In the genomic region with DNA sequence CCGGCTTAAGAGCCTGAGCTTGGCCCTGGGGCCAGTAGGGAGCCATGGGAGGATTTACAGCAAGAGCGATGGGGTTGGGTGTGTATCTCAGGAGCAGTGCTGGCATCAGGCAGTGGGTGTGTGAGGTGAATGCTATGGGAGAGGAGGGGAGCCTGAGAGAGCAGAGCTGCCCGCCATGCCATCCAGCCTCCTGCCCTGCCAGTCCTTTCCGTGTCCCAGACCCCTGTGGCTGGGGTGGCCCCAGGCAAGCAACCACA, we compare ENCODE assay signal across 21 cellular contexts. TPM values are rescaled to one million over a fixed set of nuclear protein-coding genes. Genes with fewer than 3 reads are reported as not detected.
DNase-seq lines count a peak whose midpoint lies in the region; ATAC-seq, FAIRE-seq and TF ChIP-seq lines count a peak whose summit lies in the region.
"Had no signal": no experiment of that assay in that cellular context is flagged by ENCODE, and none has a peak within 500 bp of the region (broad histone marks: within the 10 kb centered on the region; RNA-seq: fewer than 3 reads in every experiment).

No MANE protein-coding gene starts in this region.

- H3K9me3 ChIP-seq in Caco-2 (no peaks in the 10 kb centered on the region), PC-9 (ENCODE audit: insufficient read depth, low read depth) (no peaks in the 10 kb centered on the region), keratinocyte (ENCODE audit: control insufficient read depth, low read depth, low read length) (no peaks in the 10 kb centered on the region), trophoblast cell (ENCODE audit: insufficient read depth, low read depth, low read length) (peaks cover 5% of the 10 kb centered on the region)
- H3K9me3 ChIP-seq: psoas muscle, spleen had no signal

- no TSS peak for BruUV-seq in Caco-2 (replicated peaks; lab: Mats Ljungman, UMichigan)
- no TSS peak for BruUV-seq in PC-9 (replicated peaks; lab: Mats Ljungman, UMichigan)

- TF ChIP-seq CTCF in Caco-2 (IDR thresholded peaks at IDR 0.05; ENCODE audit: insufficient read depth in 1 of 2, low read depth in 1 of 2, low read length in 1 of 2, severe bottlenecking in 1 of 2, unreplicated experiment in 1 of 2) (no peak), PC-9 (conservative IDR thresholded peaks at IDR 0.05) (no peak), keratinocyte (optimal IDR thresholded peaks at IDR 0.05 in 1 of 3, IDR thresholded peaks at IDR 0.05 in 1 of 3, conservative IDR thresholded peaks at IDR 0.05 in 1 of 3; ENCODE audit: extremely low read depth in 1 of 3, insufficient read depth in 2 of 3, low read length in 3 of 3) (no peak)

- H3K79me2 ChIP-seq in PC-9 (ENCODE audit: low read depth) (no peaks in the 10 kb centered on the region), keratinocyte (ENCODE audit: control insufficient read depth, insufficient read depth, low read length) (peaks cover 20% of the 10 kb centered on the region), trophoblast cell (ENCODE audit: control insufficient read depth, insufficient read depth, low read length, poor library complexity) (no peaks in the 10 kb centered on the region)

- no peaks in the 10 kb centered on the region for H3K4me1 Mint-ChIP-seq in Caco-2 (ENCODE audit: low read depth, unreplicated experiment)
- peaks cover 5% of the 10 kb centered on the region for H3K4me1 Mint-ChIP-seq in activated T-cell treated with anti-CD3 and anti-CD28 coated beads, Interleukin-2, amount 50 U/mL, for 72 hours (ENCODE audit: low read depth)
- H3K4me1 Mint-ChIP-seq: natural killer cell, T-helper 17 cell, WTC11 had no signal

- no peak for ATAC-seq in GM19395 (IDR thresholded peaks at IDR 0.05; ENCODE audit: unreplicated experiment)
- ATAC-seq in activated T-cell treated with anti-CD3 and anti-CD28 coated beads, Interleukin-2, amount 50 U/mL, for 72 hours (replicated peaks in 1 of 2), result no peak
- ATAC-seq in HG03045 (IDR thresholded peaks at IDR 0.05; ENCODE audit: unreplicated experiment), result no peak
- ATAC-seq: natural killer cell, T-helper 17 cell, WTC11 had no signal

- no peak for FAIRE-seq in keratinocyte (lab: Jason Lieb, UNC)

- peak overlapping the region; percentile 58 for H3K18ac ChIP-seq in trophoblast cell (ENCODE audit: low read length)

- peak overlapping the region; percentile 20 for H2AK5ac ChIP-seq in trophoblast cell (ENCODE audit: low read length)

- intact Hi-C loops in Caco-2 (cut with micrococcal nuclease; ENCODE audit: unreplicated experiment) (no loop called here), PC-9 (cut with micrococcal nuclease; ENCODE audit: unreplicated experiment) (no loop called here)

- dilution Hi-C loops in keratinocyte (cut with MboI; ENCODE audit: extremely low pct_ligation_motif_present, low sequenced_read_pairs), result no loop called here

- H2AFZ ChIP-seq in PC-9 (no peak overlapping the region), keratinocyte (ENCODE audit: control insufficient read depth, low read length) (no peak overlapping the region), trophoblast cell (ENCODE audit: insufficient read depth, low read length, poor library complexity) (no peak overlapping the region)

- CTCF ChIA-PET in Caco-2 (lab: Charles Lee) (interaction anchor here (1.4 kb wide), 1 partner anchor 20 kb away, joined by 4 read pairs; no protein-coding TSS in a partner anchor), PC-9 (lab: Charles Lee) (no interaction called here)

- H3F3A ChIP-seq in PC-9 (ENCODE audit: insufficient read depth, low read depth), result 0 out of 2 replicates have a peak, but pooled peaks cover 7% of the 10 kb centered on the region

- peaks cover 38% of the 10 kb centered on the region for H3K36me3 Mint-ChIP-seq in Caco-2 (ENCODE audit: insufficient read depth, unreplicated experiment)
- peaks cover 0 to 5% of the 10 kb centered on the region in 2 donors for H3K36me3 Mint-ChIP-seq in activated T-cell treated with anti-CD3 and anti-CD28 coated beads, Interleukin-2, amount 50 U/mL, for 72 hours (ENCODE audit: insufficient read depth in 2 of 2)
- H3K36me3 Mint-ChIP-seq: natural killer cell had no signal

- H4K8ac ChIP-seq in trophoblast cell (ENCODE audit: low read depth, low read length), result peak overlapping the region; percentile 73

- H4K12ac ChIP-seq in trophoblast cell (ENCODE audit: low read depth, low read length), result no peak overlapping the region

- H3K79me1 ChIP-seq in trophoblast cell (ENCODE audit: low read length), result peaks cover 25% of the 10 kb centered on the region

- H2BK5ac ChIP-seq in trophoblast cell (ENCODE audit: low read depth, low read length, poor library complexity), result peak overlapping the region; percentile 18

- no peak overlapping the region; the same call in 1 of the 2 replicates for H3K4me2 ChIP-seq in PC-9
- H3K4me2 ChIP-seq in keratinocyte (ENCODE audit: control insufficient read depth, extremely low read depth, insufficient read depth, low read depth, low read length), result no peak overlapping the region
- H3K4me2 ChIP-seq in trophoblast cell (ENCODE audit: low read length), result no peak overlapping the region

- H3K36me3 ChIP-seq in Caco-2 (ENCODE audit: control insufficient read depth, insufficient read depth, low read length) (peaks cover 1% of the 10 kb centered on the region; the same call in 1 of the 2 replicates), PC-9 (ENCODE audit: low read depth) (peaks cover 11% of the 10 kb centered on the region; the same call in 1 of the 2 replicates), keratinocyte (ENCODE audit: control insufficient read depth in 2 of 2, extremely low read depth in 1 of 2, insufficient read depth in 2 of 2, low read length in 2 of 2) (peaks cover 54 to 79% of the 10 kb centered on the region in 2 experiments), trophoblast cell (ENCODE audit: control insufficient read depth in 1 of 2, insufficient read depth in 2 of 2, low read length in 2 of 2) (peaks cover 60 to 62% of the 10 kb centered on the region in 2 experiments)

- DNase-seq in Caco-2 (no peak), PC-9 (no peak), keratinocyte (ENCODE audit: low read depth, low spot score) (no peak), trophoblast cell (no peak), T-helper 9 cell (no peak)
- no peak for DNase-seq in activated T-cell treated with anti-CD3 and anti-CD28 coated beads, Interleukin-2, amount 50 U/mL, for 72 hours
- DNase-seq: activated naive CD4-positive, alpha-beta T cell treated with anti-CD3 and anti-CD28 coated beads for 36 hours; activated T-cell treated with anti-CD3 and anti-CD28 coated beads for 4 hours; anterior cingulate cortex; CD4-positive, CD25-positive, alpha-beta regulatory T cell; Karpas-422; natural killer cell; psoas muscle; spleen; stimulated activated CD4-positive, alpha-beta T cell treated with anti-CD3 and anti-CD28 coated beads, Interleukin-4, amount 100 ng/mL, for 4 hours; T-helper 17 cell had no signal

- H2BK12ac ChIP-seq in trophoblast cell (ENCODE audit: low read length), result peak overlapping the region; percentile 16

- H3K4me3 ChIP-seq in Caco-2 (ENCODE audit: low read depth, low read length), result no peak overlapping the region
- no peak overlapping the region for H3K4me3 ChIP-seq in PC-9
- H3K4me3 ChIP-seq in keratinocyte (ENCODE audit: control insufficient read depth in 2 of 3, extremely low read depth in 1 of 3, insufficient read depth in 2 of 3, low read depth in 1 of 3, low read length in 3 of 3), result no peak overlapping the region
- no peak overlapping the region for H3K4me3 ChIP-seq in trophoblast cell (ENCODE audit: low read depth, low read length)
- H3K4me3 ChIP-seq: lung, psoas muscle, spleen had no signal

- H3K14ac ChIP-seq in trophoblast cell (ENCODE audit: low read length), result peak overlapping the region; percentile 36

- H3K9me2 ChIP-seq in PC-9 (ENCODE audit: insufficient read depth), result no peaks in the 10 kb centered on the region

- H3K9ac ChIP-seq in keratinocyte (ENCODE audit: control insufficient read depth, extremely low read depth, insufficient read depth, low read length) (no peak overlapping the region), trophoblast cell (ENCODE audit: low read length) (no peak overlapping the region)

- no peak overlapping the region for H3K23ac ChIP-seq in trophoblast cell (ENCODE audit: low read length)

- H3K27me3 Mint-ChIP-seq in Caco-2 (ENCODE audit: insufficient read depth, unreplicated experiment), result no peaks in the 10 kb centered on the region
- H3K27me3 Mint-ChIP-seq in activated T-cell treated with anti-CD3 and anti-CD28 coated beads, Interleukin-2, amount 50 U/mL, for 72 hours (ENCODE audit: low read depth), result no peaks in the 10 kb centered on the region
- H3K27me3 Mint-ChIP-seq: CD4-positive, CD25-positive, alpha-beta regulatory T cell; T-helper 17 cell had no signal

- H3K4me1 ChIP-seq in Caco-2 (peaks cover 20% of the 10 kb centered on the region), PC-9 (replicated peaks; ENCODE audit: insufficient read depth) (peaks cover 12% of the 10 kb centered on the region), keratinocyte (ENCODE audit: control insufficient read depth, extremely low read depth, insufficient read depth, low read length) (peaks cover 28% of the 10 kb centered on the region), trophoblast cell (ENCODE audit: control insufficient read depth in 1 of 2, insufficient read depth in 2 of 2, low read length in 2 of 2) (peaks cover 27 to 32% of the 10 kb centered on the region in 2 experiments)
- H3K4me1 ChIP-seq: psoas muscle, spleen had no signal

- no peak overlapping the region for H3K4me3 Mint-ChIP-seq in Caco-2 (ENCODE audit: unreplicated experiment)
- no peak overlapping the region for H3K4me3 Mint-ChIP-seq in activated T-cell treated with anti-CD3 and anti-CD28 coated beads, Interleukin-2, amount 50 U/mL, for 72 hours
- H3K4me3 Mint-ChIP-seq: activated naive CD4-positive, alpha-beta T cell treated with anti-CD3 and anti-CD28 coated beads for 36 hours; CD4-positive, CD25-positive, alpha-beta regulatory T cell; endodermal cell; natural killer cell; T-helper 17 cell; WTC11 had no signal

- H3K4ac ChIP-seq in trophoblast cell (ENCODE audit: low read depth, low read length), result peak overlapping the region; percentile 39

- H3K27ac Mint-ChIP-seq in Caco-2 (ENCODE audit: unreplicated experiment), result peak overlapping the region; percentile 45
- no peak overlapping the region for H3K27ac Mint-ChIP-seq in activated T-cell treated with anti-CD3 and anti-CD28 coated beads, Interleukin-2, amount 50 U/mL, for 72 hours
- H3K27ac Mint-ChIP-seq: activated naive CD4-positive, alpha-beta T cell treated with anti-CD3 and anti-CD28 coated beads for 36 hours; natural killer cell; T-helper 17 cell; WTC11 had no signal

- POLR2A ChIA-PET in Caco-2 (lab: Charles Lee) (no interaction called here), PC-9 (lab: Charles Lee; ENCODE audit: unreplicated experiment) (no interaction called here)

- H4K20me1 ChIP-seq in PC-9 (ENCODE audit: insufficient read depth) (peaks cover 9% of the 10 kb centered on the region), keratinocyte (ENCODE audit: control insufficient read depth, extremely low read depth, insufficient read depth, low read length) (peaks cover 19% of the 10 kb centered on the region)

- no peaks in the 10 kb centered on the region for H3K9me3 Mint-ChIP-seq in Caco-2 (ENCODE audit: unreplicated experiment)
- no peaks in the 10 kb centered on the region for H3K9me3 Mint-ChIP-seq in activated T-cell treated with anti-CD3 and anti-CD28 coated beads, Interleukin-2, amount 50 U/mL, for 72 hours
- H3K9me3 Mint-ChIP-seq: activated naive CD4-positive, alpha-beta T cell treated with anti-CD3 and anti-CD28 coated beads for 36 hours; endodermal cell; natural killer cell; WTC11 had no signal

- H2BK120ac ChIP-seq in trophoblast cell (ENCODE audit: insufficient read depth, low read length, poor library complexity), result peak overlapping the region; percentile 13

- H3K9me1 ChIP-seq in keratinocyte (ENCODE audit: control insufficient read depth, extremely low read depth, insufficient read depth, low read length), result peaks cover 6% of the 10 kb centered on the region

- H3K27ac ChIP-seq in PC-9, result peak overlapping the region; percentile 30
- peak overlapping the region; percentile 68 for H3K27ac ChIP-seq in keratinocyte (ENCODE audit: control insufficient read depth, insufficient read depth, low read length)
- peak overlapping the region; percentile 15 for H3K27ac ChIP-seq in trophoblast cell (ENCODE audit: low read depth, low read length)
- H3K27ac ChIP-seq: psoas muscle, spleen had no signal

- H4K91ac ChIP-seq in trophoblast cell (ENCODE audit: low read depth, low read length), result peak overlapping the region; percentile 62

- WGBS in trophoblast cell (ENCODE audit: extremely low coverage, insufficient coverage, insufficient read length), result no CpG with 5 or more reads among the region's 4 CpGs

- H3K27me3 ChIP-seq in Caco-2 (replicated peaks; ENCODE audit: control insufficient read depth, insufficient read depth, low read length), result no peaks in the 10 kb centered on the region
- H3K27me3 ChIP-seq in PC-9 (ENCODE audit: insufficient read depth, low read depth), result no peaks in the 10 kb centered on the region
- H3K27me3 ChIP-seq in keratinocyte (ENCODE audit: control insufficient read depth, extremely low read depth, insufficient read depth, low read length), result no peaks in the 10 kb centered on the region
- no peaks in the 10 kb centered on the region for H3K27me3 ChIP-seq in trophoblast cell (ENCODE audit: insufficient read depth, low read length)
- H3K27me3 ChIP-seq: spleen had no signal

RNA-seq across cellular contexts. Expression of gene FAM83G, which starts 23.3 kb away (rescaled TPM):
- total RNA-seq in Caco-2 (2022) (24.3 and 28.1 TPM in 2 replicates), PC-9 (2021) (30.2 and 30.4 TPM in 2 replicates)
- polyA plus RNA-seq in keratinocyte, result 23.2 to 29.8 TPM (median 23.7 TPM) in 3 replicates
- polyA plus RNA-seq in keratinocyte (2011; ENCODE audit: low read depth), result 17.7 TPM
- polyA plus RNA-seq in keratinocyte (2011; cell fraction: cytosol; rRNA removed), result 15.2 and 25.5 TPM in 2 replicates
- 57.1 and 69.8 TPM in 2 replicates for polyA plus RNA-seq in keratinocyte (2011; cell fraction: nucleus; rRNA removed)
- 30.2 and 48.6 TPM in 2 replicates for polyA plus RNA-seq in keratinocyte (2012; ENCODE audit: low replicate concordance)
- 29.1 to 51.3 TPM (median 33.1 TPM) in 3 replicates for polyA minus RNA-seq in keratinocyte
- 58.1 TPM for polyA minus RNA-seq in keratinocyte (2011; cell fraction: cytosol; rRNA and poly(A)+ RNA removed)
- 67.7 and 69.3 TPM in 2 replicates for polyA minus RNA-seq in keratinocyte (2011; cell fraction: nucleus; rRNA and poly(A)+ RNA removed)
- polyA plus RNA-seq in trophoblast cell (2013), result 29.3 and 31.0 TPM in 2 replicates
- 10 to 100 TPM; 10.9 to 11.3 TPM for total RNA-seq in activated T-cell treated with anti-CD3 and anti-CD28 coated beads, Interleukin-2, amount 50 U/mL, for 72 hours

RNA-seq across cellular contexts. Expression of gene SLC5A10, which starts 29.3 kb away (rescaled TPM):
- total RNA-seq in Caco-2 (2022) (0.19 and 0.27 TPM in 2 replicates), PC-9 (2021) (0.08 and 0.17 TPM in 2 replicates)
- 0.02 to 0.04 TPM in 2 of 3 replicates, not detected in the other for polyA plus RNA-seq in keratinocyte
- 0.07 TPM for polyA plus RNA-seq in keratinocyte (2011; ENCODE audit: low read depth)
- 0.03 TPM in 1 of 2 replicates, not detected in the other for polyA plus RNA-seq in keratinocyte (2011; cell fraction: cytosol; rRNA removed)
- polyA plus RNA-seq in keratinocyte (2011; cell fraction: nucleus; rRNA removed), result 0.08 and 0.14 TPM in 2 replicates
- polyA plus RNA-seq in keratinocyte (2012; ENCODE audit: low replicate concordance), result 0.27 TPM in 1 of 2 replicates, not detected in the other
- not detected in 3 replicates for polyA minus RNA-seq in keratinocyte
- not detected for polyA minus RNA-seq in keratinocyte (2011; cell fraction: cytosol; rRNA and poly(A)+ RNA removed)
- polyA minus RNA-seq in keratinocyte (2011; cell fraction: nucleus; rRNA and poly(A)+ RNA removed), result 0.31 and 0.32 TPM in 2 replicates
- polyA plus RNA-seq in trophoblast cell (2013), result 0.21 and 0.25 TPM in 2 replicates
- not detected for total RNA-seq in activated T-cell treated with anti-CD3 and anti-CD28 coated beads, Interleukin-2, amount 50 U/mL, for 72 hours
- total RNA-seq: activated naive CD4-positive, alpha-beta T cell treated with anti-CD3 and anti-CD28 coated beads for 36 hours; CD4-positive, CD25-positive, alpha-beta regulatory T cell; psoas muscle; T-helper 17 cell; WTC11 had no signal

Comparison
In these comparisons a context has a peak if more than half of its experiments do, and no peak if none do; other contexts are left out.
1. H3K27ac ChIP-seq: peak in every context shown above with its lines; median percentile 68 in keratinocyte; 30 in PC-9; 15 in trophoblast cell.